ENCODE assay signal across 19 cellular contexts in the genomic region with DNA sequence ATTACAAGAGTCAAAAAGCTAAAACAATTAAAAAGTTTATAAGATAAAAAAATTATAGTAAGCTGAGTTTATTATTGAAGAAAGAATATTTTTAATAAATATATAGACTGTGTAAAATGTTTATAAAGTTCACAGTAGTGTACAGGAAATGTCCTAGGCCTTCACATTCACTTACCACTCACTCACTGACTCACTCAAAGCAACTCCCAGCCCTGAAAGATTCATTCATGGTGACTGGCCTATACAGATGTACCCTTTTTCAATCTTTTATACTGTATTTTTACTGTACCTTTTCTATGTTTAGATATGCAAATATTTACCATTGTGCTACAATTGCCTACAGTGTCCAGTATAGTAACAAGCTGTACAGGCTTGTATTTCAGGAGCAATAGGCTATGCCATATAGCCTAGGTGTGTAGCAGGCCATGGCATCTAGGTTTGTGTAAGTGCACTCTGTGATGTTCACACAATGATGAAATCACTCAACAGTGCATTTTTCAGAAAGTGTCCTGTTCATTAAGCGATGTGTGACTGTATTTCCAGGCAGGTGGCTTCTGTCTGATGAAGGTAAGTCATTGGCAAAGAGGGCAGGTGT.
DNase-seq lines count a peak whose midpoint lies in the region; ATAC-seq and TF ChIP-seq lines count a peak whose summit lies in the region.
"Had no signal": no experiment of that assay in that cellular context is flagged by ENCODE, and none has a peak within 500 bp of the region (broad histone marks: within the 10 kb centered on the region; RNA-seq: fewer than 3 reads in every experiment).

No MANE protein-coding gene starts in this region.

- ATAC-seq in IMR-90 (ENCODE audit: low read depth): peak; percentile 89
- ATAC-seq in stimulated activated memory B cell treated with anti-CD40 and anti-IgM and Interleukin-4, amounts not matched to agents 10 μg/mL and 1 μg/mL and 100 μg/mL, for 72 hours: no peak
- ATAC-seq: activated naive CD4-positive, alpha-beta T cell treated with anti-CD3 and anti-CD28 coated beads, Interleukin-2, amount 50 U/mL, for 72 hours had no signal

- H3K23ac ChIP-seq in IMR-90 (ENCODE audit: low read depth, low read length): 0 out of 2 replicates have a peak overlapping the region, but pooled peaks have one; percentile 27

- no peaks in the 10 kb centered on the region for H3K27me3 Mint-ChIP-seq in stimulated activated memory B cell treated with anti-CD40 and anti-IgM and Interleukin-4, amounts not matched to agents 10 μg/mL and 1 μg/mL and 100 μg/mL, for 72 hours
- H3K27me3 Mint-ChIP-seq in activated T-cell treated with anti-CD3 and anti-CD28 coated beads, Interleukin-2, amount 50 U/mL, for 24 hours: no peaks in the 10 kb centered on the region
- H3K27me3 Mint-ChIP-seq: activated CD4-positive, alpha-beta T cell treated with anti-CD3 and anti-CD28 coated beads, Interleukin-2, amount 10 ng/mL, durations not matched to agents 24 days and 14 days; CD8-positive, alpha-beta memory T cell had no signal

- H2BK20ac ChIP-seq in IMR-90 (ENCODE audit: low read depth, low read length): peak overlapping the region; percentile 67; the same call in 1 of the 2 replicates

- peaks cover 10% of the 10 kb centered on the region for H3K9me3 Mint-ChIP-seq in stimulated activated memory B cell treated with anti-CD40 and anti-IgM and Interleukin-4, amounts not matched to agents 10 μg/mL and 1 μg/mL and 100 μg/mL, for 72 hours
- H3K9me3 Mint-ChIP-seq in activated T-cell treated with anti-CD3 and anti-CD28 coated beads, Interleukin-2, amount 50 U/mL, for 24 hours: peaks cover 8% of the 10 kb centered on the region
- H3K9me3 Mint-ChIP-seq: nephron progenitor cell had no signal

- TF ChIP-seq CTCF in IMR-90 (conservative IDR thresholded peaks at IDR 0.05; ENCODE audit: low read depth, low read length) (no peak), brain microvascular endothelial cell (IDR thresholded peaks at IDR 0.05; ENCODE audit: low read depth, low read length, missing control alignments) (no peak), kidney epithelial cell (IDR thresholded peaks at IDR 0.05; ENCODE audit: insufficient read depth, low read length, poor library complexity, severe bottlenecking) (no peak)

- POLR2A ChIA-PET in IMR-90 (lab: Charles Lee; ENCODE audit: unreplicated experiment): no interaction called here

- H3K18ac ChIP-seq in IMR-90 (ENCODE audit: low read depth, low read length): peak overlapping the region; percentile 40; the same call in 1 of the 2 replicates

- H3K36me3 ChIP-seq in IMR-90 (ENCODE audit: control insufficient read depth, insufficient read depth, low read length) (no peaks in the 10 kb centered on the region), brain microvascular endothelial cell (replicated peaks) (no peaks in the 10 kb centered on the region), kidney epithelial cell (ENCODE audit: control insufficient read depth, insufficient read depth, low read length) (no peaks in the 10 kb centered on the region)

- no peaks in the 10 kb centered on the region for H3K79me1 ChIP-seq in IMR-90 (ENCODE audit: low read depth in 1 of 2, low read length in 2 of 2)

- no peaks in the 10 kb centered on the region for H3K36me3 Mint-ChIP-seq in stimulated activated memory B cell treated with anti-CD40 and anti-IgM and Interleukin-4, amounts not matched to agents 10 μg/mL and 1 μg/mL and 100 μg/mL, for 72 hours
- H3K36me3 Mint-ChIP-seq in activated T-cell treated with anti-CD3 and anti-CD28 coated beads, Interleukin-2, amount 50 U/mL, for 24 hours (ENCODE audit: low read depth): no peaks in the 10 kb centered on the region
- H3K36me3 Mint-ChIP-seq: activated naive CD4-positive, alpha-beta T cell treated with anti-CD3 and anti-CD28 coated beads, Interleukin-2, amount 50 U/mL, for 72 hours; CD8-positive, alpha-beta memory T cell had no signal

- dilution Hi-C loops in IMR-90 (cut with HindIII; ENCODE audit: low sequenced_read_pairs, unreplicated experiment): no loop called here

- H2BK120ac ChIP-seq in IMR-90 (ENCODE audit: low read depth, low read length): peak overlapping the region; percentile 52; the same call in 1 of the 2 replicates

- no peak overlapping the region for H4K91ac ChIP-seq in IMR-90 (ENCODE audit: insufficient read depth, low read depth, low read length)

- in situ Hi-C loops in IMR-90 (cut with MboI; ENCODE audit: low sequenced_read_pairs): no loop called here
- in situ Hi-C loops in brain microvascular endothelial cell (cut with HindIII; ENCODE audit: low pct_ligation_motif_present, low sequenced_read_pairs): no loop called here

- H3K27ac ChIP-seq in IMR-90 (ENCODE audit: insufficient read depth, low read length) (no peak overlapping the region; the same call in 1 of the 2 replicates), brain microvascular endothelial cell (peak overlapping the region; percentile 19)
- H3K27ac ChIP-seq: SK-N-MC had no signal

- no peak overlapping the region for H3K9ac ChIP-seq in IMR-90 (ENCODE audit: low read depth, low read length)

- peak overlapping the region in 1 of 2 experiments; percentile 8; a peak in 1 of 4 replicates for H4K8ac ChIP-seq in IMR-90 (ENCODE audit: low read depth in 2 of 2, low read length in 2 of 2)

- no peak overlapping the region for H3K4me2 ChIP-seq in IMR-90 (ENCODE audit: low read depth, low read length)

- H4K5ac ChIP-seq in IMR-90 (ENCODE audit: low read depth, low read length): no peak overlapping the region

- peak overlapping the region; percentile 58; the same call in 1 of the 2 replicates for H3K4ac ChIP-seq in IMR-90 (ENCODE audit: low read depth, low read length)

- no peak overlapping the region for H3K4me3 ChIP-seq in IMR-90 (ENCODE audit: insufficient read depth, low read depth, low read length)
- H3K4me3 ChIP-seq in brain microvascular endothelial cell (ENCODE audit: low read depth, low read length): no peak overlapping the region
- no peak overlapping the region for H3K4me3 ChIP-seq in kidney epithelial cell (ENCODE audit: low read depth, low read length)
- H3K4me3 ChIP-seq: SK-N-MC had no signal

- H3K56ac ChIP-seq in IMR-90 (ENCODE audit: extremely low read depth, insufficient read depth, low read length): no peak overlapping the region

- H4K20me1 ChIP-seq in IMR-90 (ENCODE audit: insufficient read depth, low read length): no peaks in the 10 kb centered on the region

- H2AK5ac ChIP-seq in IMR-90 (ENCODE audit: low read depth, low read length): peak overlapping the region; percentile 86

- no peak for TF ChIP-seq RAD21 in IMR-90 (IDR thresholded peaks at IDR 0.05; ENCODE audit: low read length)

- CTCF ChIA-PET in IMR-90 (lab: Yijun Ruan, JAX): interaction anchor here (2.1 kb wide), 1 partner anchor 9 kb away, joined by 5 read pairs; no protein-coding TSS in a partner anchor

- H3K4me1 ChIP-seq in IMR-90 (ENCODE audit: control insufficient read depth, insufficient read depth, low read length): peaks cover 7% of the 10 kb centered on the region; the same call in 1 of the 2 replicates

- peaks cover 10% of the 10 kb centered on the region for H3K9me1 ChIP-seq in IMR-90 (ENCODE audit: insufficient read depth, low read length)

- H3K9me3 ChIP-seq in IMR-90 (ENCODE audit: control insufficient read depth, insufficient read depth, low read length): no peaks in the 10 kb centered on the region

- H3K4me1 Mint-ChIP-seq in stimulated activated memory B cell treated with anti-CD40 and anti-IgM and Interleukin-4, amounts not matched to agents 10 μg/mL and 1 μg/mL and 100 μg/mL, for 72 hours: peaks cover 7% of the 10 kb centered on the region
- H3K4me1 Mint-ChIP-seq in activated T-cell treated with anti-CD3 and anti-CD28 coated beads, Interleukin-2, amount 50 U/mL, for 24 hours (ENCODE audit: low read depth): no peaks in the 10 kb centered on the region
- H3K4me1 Mint-ChIP-seq: activated CD4-positive, alpha-beta T cell treated with anti-CD3 and anti-CD28 coated beads, Interleukin-2, amount 10 ng/mL, durations not matched to agents 24 days and 14 days; CD8-positive, alpha-beta memory T cell had no signal

- no peak overlapping the region for H2AFZ ChIP-seq in IMR-90 (replicated peaks; ENCODE audit: low read length, poor library complexity)

- intact Hi-C loops in IMR-90 (cut with micrococcal nuclease) (no loop called here), cardiac septum (cut with DNase I) (no loop called here)

- WGBS in IMR-90 (ENCODE audit: extremely low coverage in 2 of 2, insufficient read length in 1 of 2), 2 experiments: no CpG with 5 or more reads among the region's 1 CpG

- H3K27ac Mint-ChIP-seq in stimulated activated memory B cell treated with anti-CD40 and anti-IgM and Interleukin-4, amounts not matched to agents 10 μg/mL and 1 μg/mL and 100 μg/mL, for 72 hours: no peak overlapping the region
- H3K27ac Mint-ChIP-seq in activated T-cell treated with anti-CD3 and anti-CD28 coated beads, Interleukin-2, amount 50 U/mL, for 24 hours: no peak overlapping the region
- H3K27ac Mint-ChIP-seq: activated CD4-positive, alpha-beta T cell treated with anti-CD3 and anti-CD28 coated beads, Interleukin-2, amount 10 ng/mL, durations not matched to agents 24 days and 14 days; activated naive CD4-positive, alpha-beta T cell treated with anti-CD3 and anti-CD28 coated beads, Interleukin-2, amount 50 U/mL, for 72 hours; CD8-positive, alpha-beta memory T cell; nephron progenitor cell had no signal

- no peak overlapping the region for H2AK9ac ChIP-seq in IMR-90 (replicated peaks; ENCODE audit: low read depth, low read length, poor library complexity)

- BruUV-seq in IMR-90 (replicated peaks; lab: Mats Ljungman, UMichigan): no TSS peak

- H3K4me3 Mint-ChIP-seq in stimulated activated memory B cell treated with anti-CD40 and anti-IgM and Interleukin-4, amounts not matched to agents 10 μg/mL and 1 μg/mL and 100 μg/mL, for 72 hours: no peak overlapping the region
- H3K4me3 Mint-ChIP-seq in activated T-cell treated with anti-CD3 and anti-CD28 coated beads, Interleukin-2, amount 50 U/mL, for 24 hours: no peak overlapping the region
- H3K4me3 Mint-ChIP-seq: activated CD4-positive, alpha-beta T cell treated with anti-CD3 and anti-CD28 coated beads, Interleukin-2, amount 10 ng/mL, durations not matched to agents 24 days and 14 days; CD8-positive, alpha-beta memory T cell; nephron progenitor cell had no signal

- peak overlapping the region; percentile 62; the same call in 1 of the 2 replicates for H3K14ac ChIP-seq in IMR-90 (replicated peaks; ENCODE audit: low read depth, low read length)

- no peaks in the 10 kb centered on the region for H3K27me3 ChIP-seq in IMR-90 (ENCODE audit: control insufficient read depth, insufficient read depth, low read length)
- no peaks in the 10 kb centered on the region for H3K27me3 ChIP-seq in brain microvascular endothelial cell (replicated peaks)
- H3K27me3 ChIP-seq in kidney epithelial cell (ENCODE audit: control insufficient read depth, insufficient read depth, low read length): no peaks in the 10 kb centered on the region

- H2BK15ac ChIP-seq in IMR-90 (ENCODE audit: low read depth, low read length): peak overlapping the region; percentile 84; the same call in 2 of the 3 replicates

- peak overlapping the region; percentile 41 for H2BK5ac ChIP-seq in IMR-90 (ENCODE audit: low read depth, low read length, poor library complexity, severe bottlenecking)

- TF ChIP-seq POLR2A in IMR-90 (IDR thresholded peaks at IDR 0.05; ENCODE audit: low read depth, low read length): no peak

- DNase-seq in COLO668 (lab: John Stamatoyannopoulos, UW; ENCODE audit: unreplicated experiment) (peak; percentile 38), IMR-90 (peak; percentile 74), brain microvascular endothelial cell (peak; percentile 67), kidney epithelial cell (ENCODE audit: low read depth) (peak; percentile 4), cardiac septum (ENCODE audit: low spot score) (no peak), HT-29 (ENCODE audit: low spot score) (no peak)
- DNase-seq in activated T-cell treated with anti-CD3 and anti-CD28 coated beads, Interleukin-2, amount 50 U/mL, for 24 hours: no peak
- DNase-seq: activated CD4-positive, alpha-beta T cell treated with anti-CD3 and anti-CD28 coated beads, Interleukin-2, amount 10 ng/mL, durations not matched to agents 24 days and 14 days; CD8-positive, alpha-beta memory T cell; central memory CD4-positive, alpha-beta T cell; GOT3; Karpas-422; mesendoderm; NCI-H446 treated with DMSO at 0.1 percent for 48 hours; nephron progenitor cell; retina had no signal

Comparison
In these comparisons a context has a peak if more than half of its experiments do, and no peak if none do; other contexts are left out.
1. DNase-seq: peak in COLO668 (single experiment), IMR-90 (single experiment), brain microvascular endothelial cell (single experiment) and kidney epithelial cell (single experiment); none in cardiac septum (single experiment), HT-29 (single experiment) and activated T-cell treated with anti-CD3 and anti-CD28 coated beads, Interleukin-2, amount 50 U/mL, for 24 hours (single experiment).